17 cellular contexts compared by ENCODE assay signal in genomic region chr2:75497256-75497655, GRCh38.
DNase-seq lines count a peak whose midpoint lies in the region; TF ChIP-seq lines count a peak whose summit lies in the region.
"Had no signal": no experiment of that assay in that cellular context is flagged by ENCODE, and none has a peak within 500 bp of the region (broad histone marks: within the 10 kb centered on the region; RNA-seq: fewer than 3 reads in every experiment).

No MANE protein-coding gene starts in this region.

- peaks cover 8% of the 10 kb centered on the region for H3K36me3 Mint-ChIP-seq in MCF 10A (ENCODE audit: insufficient read depth, unreplicated experiment)
- H3K36me3 Mint-ChIP-seq: CD4-positive, CD25-positive, alpha-beta regulatory T cell; CD8-positive, alpha-beta T cell had no signal

- POLR2A ChIA-PET in MCF 10A (lab: Yijun Ruan, JAX): no interaction called here

- no peak overlapping the region for H3K27ac ChIP-seq in mammary epithelial cell (ENCODE audit: insufficient read depth, low read depth, low read length)
- H3K27ac ChIP-seq: BLaER1, C4-2B had no signal

- H3K27me3 Mint-ChIP-seq in MCF 10A (ENCODE audit: insufficient read depth, unreplicated experiment): no peaks in the 10 kb centered on the region

- TF ChIP-seq CTCF in mammary epithelial cell (conservative IDR thresholded peaks at IDR 0.05 in 1 of 2, IDR thresholded peaks at IDR 0.05 in 1 of 2; ENCODE audit: extremely low read depth in 1 of 2, insufficient read depth in 1 of 2, low read depth in 1 of 2, low read length in 2 of 2): no peak
- no peak for TF ChIP-seq CTCF in MCF 10A (IDR thresholded peaks at IDR 0.05; ENCODE audit: unreplicated experiment)

- H3K4me1 ChIP-seq in mammary epithelial cell (ENCODE audit: insufficient read depth, low read length): peaks cover 6% of the 10 kb centered on the region
- H3K4me1 ChIP-seq: BLaER1, Caco-2 had no signal

- DNase-seq in mammary epithelial cell: peak; percentile 29
- DNase-seq in MCF 10A (ENCODE audit: unreplicated experiment): no peak
- DNase-seq in EL: peak; percentile 47
- DNase-seq in M059J (ENCODE audit: low read depth): peak; percentile 45
- no peak for DNase-seq in activated CD4-positive, alpha-beta T cell treated with anti-CD3 and anti-CD28 coated beads, Interleukin-2, amount 50 U/mL, for 1 hour
- no peak for DNase-seq in AG08395 (ENCODE audit: low spot score)
- no peak for DNase-seq in DMS153 treated with DMSO at 0.1 percent for 48 hours (lab: John Stamatoyannopoulos, UW; ENCODE audit: unreplicated experiment)
- DNase-seq: Caco-2; CD4-positive, CD25-positive, alpha-beta regulatory T cell; CD8-positive, alpha-beta T cell; DMS79; GF-D8; H9 had no signal

- H3K27ac Mint-ChIP-seq in MCF 10A (ENCODE audit: low read depth, unreplicated experiment): no peak overlapping the region
- H3K27ac Mint-ChIP-seq: B cell; CD4-positive, CD25-positive, alpha-beta regulatory T cell; CD8-positive, alpha-beta T cell; GM23338; H9 had no signal

- H3K79me2 ChIP-seq in mammary epithelial cell (ENCODE audit: insufficient read depth, low read length): peaks cover 68% of the 10 kb centered on the region

- peaks cover 8% of the 10 kb centered on the region for H3K4me1 Mint-ChIP-seq in MCF 10A (ENCODE audit: insufficient read depth, unreplicated experiment)
- H3K4me1 Mint-ChIP-seq: B cell; CD4-positive, CD25-positive, alpha-beta regulatory T cell had no signal

- BruUV-seq in mammary epithelial cell (replicated peaks; lab: Mats Ljungman, UMichigan) (no TSS peak), MCF 10A (replicated peaks; lab: Mats Ljungman, UMichigan) (no TSS peak)

- CTCF ChIA-PET in mammary epithelial cell (lab: Charles Lee; ENCODE audit: low non-redundant PET): no interaction called here
- CTCF ChIA-PET in MCF 10A (lab: Yijun Ruan, JAX): no interaction called here

- H3K4me3 Mint-ChIP-seq in MCF 10A (ENCODE audit: unreplicated experiment): no peak overlapping the region
- H3K4me3 Mint-ChIP-seq: B cell; CD4-positive, CD25-positive, alpha-beta regulatory T cell; CD8-positive, alpha-beta T cell; GM23338; H9 had no signal

- H3K4me3 ChIP-seq in mammary epithelial cell (replicated peaks in 1 of 3; ENCODE audit: insufficient read depth in 1 of 3, low read depth in 2 of 3, low read length in 3 of 3): no peak overlapping the region
- H3K4me3 ChIP-seq: BLaER1, GM23338 had no signal

- no peaks in the 10 kb centered on the region for H3K9me3 Mint-ChIP-seq in MCF 10A (ENCODE audit: unreplicated experiment)
- H3K9me3 Mint-ChIP-seq: CD8-positive, alpha-beta T cell; GM23338; H9 had no signal

- intact Hi-C loops in mammary epithelial cell (cut with micrococcal nuclease): no loop called here
- intact Hi-C loops in MCF 10A (cut with micrococcal nuclease): no loop called here

- H4K20me1 ChIP-seq in mammary epithelial cell (ENCODE audit: insufficient read depth, low read length): no peaks in the 10 kb centered on the region
- H4K20me1 ChIP-seq: BLaER1 had no signal

- H3K4me2 ChIP-seq in mammary epithelial cell (ENCODE audit: insufficient read depth, low read depth, low read length): no peak overlapping the region
- H3K4me2 ChIP-seq: BLaER1, GM23338 had no signal

- H3K9ac ChIP-seq in mammary epithelial cell (ENCODE audit: insufficient read depth, low read length): no peak overlapping the region
- H3K9ac ChIP-seq: BLaER1 had no signal

- H2AFZ ChIP-seq in mammary epithelial cell (ENCODE audit: low read depth, low read length): no peak overlapping the region
- H2AFZ ChIP-seq: GM23338 had no signal

- dilution Hi-C loops in mammary epithelial cell (cut with HindIII; ENCODE audit: low sequenced_read_pairs): no loop called here

- peaks cover 8% of the 10 kb centered on the region for H3K36me3 ChIP-seq in mammary epithelial cell (ENCODE audit: insufficient read depth, low read length)
- H3K36me3 ChIP-seq: BLaER1 had no signal

- in situ Hi-C loops in mammary epithelial cell (cut with MboI; ENCODE audit: low sequenced_read_pairs in 2 of 2): no loop called here

- 49% methylated on average over 5 of the region's 5 CpGs for WGBS in mammary epithelial cell (ENCODE audit: low coverage, missing lambda C conversion rate)

- H3K27me3 ChIP-seq in mammary epithelial cell (ENCODE audit: insufficient read depth, low read length): no peaks in the 10 kb centered on the region
- H3K27me3 ChIP-seq: BLaER1 had no signal

- no peaks in the 10 kb centered on the region for H3K9me3 ChIP-seq in mammary epithelial cell (replicated peaks; ENCODE audit: insufficient read depth, low read length)
- H3K9me3 ChIP-seq: BLaER1, Caco-2 had no signal

Comparison
In these comparisons a context has a peak if more than half of its experiments do, and no peak if none do; other contexts are left out.
1. DNase-seq: peak in mammary epithelial cell (single experiment), EL (single experiment) and M059J (single experiment); none in MCF 10A (single experiment), activated CD4-positive, alpha-beta T cell treated with anti-CD3 and anti-CD28 coated beads, Interleukin-2, amount 50 U/mL, for 1 hour (single experiment), AG08395 (single experiment) and DMS153 treated with DMSO at 0.1 percent for 48 hours (single experiment).